In genomic region chr3:23888617-23889228, GRCh38 we compare ENCODE assay signal across 8 cellular contexts. TPM values are rescaled to one million over a fixed set of nuclear protein-coding genes. Genes with fewer than 3 reads are reported as not detected.
DNase-seq lines count a peak whose midpoint lies in the region; ATAC-seq and TF ChIP-seq lines count a peak whose summit lies in the region.

No MANE protein-coding gene starts in this region.

- peak; percentile 40 for DNase-seq in GM03348 (ENCODE audit: low spot score)
- peak; percentile 53 for DNase-seq in astrocyte of the hippocampus (ENCODE audit: low read depth, low spot score)
- DNase-seq in kidney epithelial cell (ENCODE audit: low read depth) = no peak
- DNase-seq in middle frontal gyrus (ENCODE audit: extremely low spot score, low spot score) = no peak
- DNase-seq in NCI-H1092 (lab: John Stamatoyannopoulos, UW) = no peak
- no peak for DNase-seq in activated CD4-positive, alpha-beta T cell treated with anti-CD3 and anti-CD28 coated beads, Interleukin-2, amount 50 U/mL, for 48 hours

- peak; percentile 72 for TF ChIP-seq CTCF in kidney epithelial cell (IDR thresholded peaks at IDR 0.05; ENCODE audit: insufficient read depth, low read length, poor library complexity, severe bottlenecking)

- ATAC-seq in HG03432 (IDR thresholded peaks at IDR 0.05; ENCODE audit: unreplicated experiment) (peak; percentile 55), GM21515 (IDR thresholded peaks at IDR 0.05; ENCODE audit: unreplicated experiment) (no peak)

- no peak overlapping the region for H3K4me3 ChIP-seq in kidney epithelial cell (ENCODE audit: low read depth, low read length)

- H3K27me3 ChIP-seq in kidney epithelial cell (ENCODE audit: control insufficient read depth, insufficient read depth, low read length) = no peaks in the 10 kb centered on the region

- no peaks in the 10 kb centered on the region for H3K36me3 ChIP-seq in kidney epithelial cell (ENCODE audit: control insufficient read depth, insufficient read depth, low read length)

RNA-seq across cellular contexts. Expression of gene NKIRAS1, which starts 28.1 kb away (rescaled TPM):
- total RNA-seq in kidney epithelial cell = 7.1 and 10.3 TPM in 2 replicates

RNA-seq across cellular contexts. Expression of gene RPL15, which starts 28.2 kb away (rescaled TPM):
- 3,479 and 3,843 TPM in 2 replicates for total RNA-seq in kidney epithelial cell

RNA-seq across cellular contexts. Expression of gene NR1D2, which starts 56.4 kb away (rescaled TPM):
- total RNA-seq in kidney epithelial cell = 13.6 and 16.1 TPM in 2 replicates

Comparison
In these comparisons a context has a peak if more than half of its experiments do, and no peak if none do; other contexts are left out.
1. DNase-seq: peak in GM03348 (single experiment) and astrocyte of the hippocampus (single experiment); none in kidney epithelial cell (single experiment), middle frontal gyrus (single experiment), NCI-H1092 (single experiment) and activated CD4-positive, alpha-beta T cell treated with anti-CD3 and anti-CD28 coated beads, Interleukin-2, amount 50 U/mL, for 48 hours (0 of 2).